1 cellular context compared by ENCODE assay signal in the genomic region with DNA sequence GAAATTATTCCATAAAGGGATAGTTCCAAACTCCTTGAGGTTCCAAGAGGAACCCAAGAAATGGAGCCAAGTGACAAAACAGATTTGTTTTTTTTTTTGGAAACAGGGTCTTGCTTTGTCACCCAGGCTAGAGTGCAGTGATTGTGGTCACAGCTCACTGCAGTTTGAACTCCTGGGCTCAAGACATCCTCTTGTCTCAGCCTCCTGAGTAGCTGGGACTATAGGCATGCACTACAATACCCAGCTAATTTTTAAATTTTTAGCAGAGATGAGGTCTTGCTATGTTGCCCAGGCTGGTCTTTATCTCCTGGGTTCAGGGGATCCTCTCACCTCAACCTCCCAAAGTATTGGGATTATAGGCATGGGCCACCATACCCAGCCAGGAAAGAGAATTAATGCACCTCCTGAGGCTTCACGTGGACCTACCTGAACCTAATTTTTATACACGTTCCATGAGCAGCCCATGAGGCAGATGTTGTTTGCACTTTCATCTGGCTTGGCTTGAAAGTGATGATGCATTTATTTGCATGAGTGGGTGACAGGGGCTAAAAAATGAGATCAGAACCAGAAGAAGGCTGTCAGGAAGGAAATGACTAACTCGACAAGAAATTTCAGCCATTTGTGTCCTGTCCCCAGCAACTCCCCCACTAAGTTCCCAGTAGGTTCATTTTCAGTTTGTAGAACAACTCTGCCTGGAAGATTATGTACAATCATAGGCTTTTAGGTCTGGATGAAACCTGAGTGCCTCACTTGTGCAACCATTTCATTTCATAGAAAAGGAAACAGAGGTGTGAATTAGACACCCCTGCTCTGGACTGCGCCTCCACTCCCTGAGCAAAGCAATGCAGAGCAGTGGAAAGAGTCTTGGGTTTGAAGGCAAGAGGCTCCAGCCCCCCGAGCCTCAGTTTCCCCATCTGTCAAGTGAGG.
TF ChIP-seq lines count a peak whose summit lies in the region.

No MANE protein-coding gene starts in this region.

TF ChIP-seq in WTC11, 78 proteins besides CTCF, POLR2A, EP300 and RAD21 (continued from another document):
- TF ChIP-seq, protein P1, sequence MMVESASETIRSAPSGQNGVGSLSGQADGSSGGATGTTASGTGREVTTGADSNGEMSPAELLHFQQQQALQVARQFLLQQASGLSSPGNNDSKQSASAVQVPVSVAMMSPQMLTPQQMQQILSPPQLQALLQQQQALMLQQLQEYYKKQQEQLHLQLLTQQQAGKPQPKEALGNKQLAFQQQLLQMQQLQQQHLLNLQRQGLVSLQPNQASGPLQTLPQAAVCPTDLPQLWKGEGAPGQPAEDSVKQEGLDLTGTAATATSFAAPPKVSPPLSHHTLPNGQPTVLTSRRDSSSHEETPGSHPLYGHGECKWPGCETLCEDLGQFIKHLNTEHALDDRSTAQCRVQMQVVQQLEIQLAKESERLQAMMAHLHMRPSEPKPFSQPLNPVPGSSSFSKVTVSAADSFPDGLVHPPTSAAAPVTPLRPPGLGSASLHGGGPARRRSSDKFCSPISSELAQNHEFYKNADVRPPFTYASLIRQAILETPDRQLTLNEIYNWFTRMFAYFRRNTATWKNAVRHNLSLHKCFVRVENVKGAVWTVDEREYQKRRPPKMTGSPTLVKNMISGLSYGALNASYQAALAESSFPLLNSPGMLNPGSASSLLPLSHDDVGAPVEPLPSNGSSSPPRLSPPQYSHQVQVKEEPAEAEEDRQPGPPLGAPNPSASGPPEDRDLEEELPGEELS (CRISPR knock-in tag; IDR thresholded peaks at IDR 0.05), result no peak
- TF ChIP-seq SMAD4 (CRISPR knock-in tag; IDR thresholded peaks at IDR 0.05) (no peak), E2F1 (CRISPR knock-in tag; IDR thresholded peaks at IDR 0.05) (no peak), RELA (CRISPR knock-in tag; IDR thresholded peaks at IDR 0.05; ENCODE audit: borderline replicate concordance) (no peak), MXD4 (CRISPR knock-in tag; IDR thresholded peaks at IDR 0.05; ENCODE audit: borderline replicate concordance) (no peak), E2F4 (CRISPR knock-in tag; IDR thresholded peaks at IDR 0.05; ENCODE audit: borderline replicate concordance, low read depth) (no peak), ZNF423 (CRISPR knock-in tag; IDR thresholded peaks at IDR 0.05) (no peak), NFATC4 (CRISPR knock-in tag; IDR thresholded peaks at IDR 0.05) (no peak), ESRRA (CRISPR knock-in tag; IDR thresholded peaks at IDR 0.05; ENCODE audit: borderline replicate concordance) (no peak)
TF ChIP-seq in WTC11: peak in this region for 0.
